ENCODE assay signal across 29 cellular contexts in the genomic region with DNA sequence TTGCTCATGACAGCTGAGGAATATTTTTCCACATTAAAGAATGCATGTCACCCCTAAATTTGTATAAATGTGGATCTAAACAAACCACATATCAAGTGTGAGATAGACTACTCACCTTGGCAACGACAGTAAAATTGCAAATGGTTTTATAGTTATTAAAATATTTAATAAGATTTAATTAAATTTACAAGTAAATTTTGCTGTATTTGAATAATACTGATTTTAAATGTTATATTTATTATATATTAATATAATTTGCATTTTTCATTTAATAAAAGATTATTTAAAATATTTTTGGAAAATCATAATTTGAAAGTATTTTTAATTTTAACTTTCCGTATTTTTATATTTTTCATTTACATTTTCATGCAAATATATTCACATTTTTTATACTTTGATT. TPM values are rescaled to one million over a fixed set of nuclear protein-coding genes. Genes with fewer than 3 reads are reported as not detected.
"Had no signal": no experiment of that assay in that cellular context is flagged by ENCODE, and none has a peak within 500 bp of the region (broad histone marks: within the 10 kb centered on the region; RNA-seq: fewer than 3 reads in every experiment).

No MANE protein-coding gene starts in this region.

- H3K9me3 ChIP-seq: body of pancreas, sigmoid colon, thyroid gland, upper lobe of right lung had no signal

- H3K36me3 Mint-ChIP-seq: memory B cell had no signal

- H3K4me3 ChIP-seq: body of pancreas, sigmoid colon, thyroid gland, upper lobe of right lung had no signal

- ATAC-seq: activated CD8-positive, alpha-beta T cell treated with anti-CD3 and anti-CD28 coated beads, Interleukin-2, amount 10 ng/mL, durations not matched to agents 7 days and 5 days; activated naive CD8-positive, alpha-beta T cell treated with anti-CD3 and anti-CD28 coated beads, Interleukin-2, amount 50 U/mL, for 24 hours; body of pancreas; esophagus mucosa; upper lobe of right lung had no signal

- H3K9me3 Mint-ChIP-seq: activated CD4-positive, alpha-beta T cell treated with anti-CD3 and anti-CD28 coated beads, Interleukin-2, amount 10 ng/mL, durations not matched to agents 7 days and 5 days; activated naive CD8-positive, alpha-beta T cell treated with anti-CD3 and anti-CD28 coated beads, Interleukin-2, amount 50 U/mL, for 24 hours; activated T-helper 1 cell treated with anti-CD3 and anti-CD28 coated beads, Interleukin-12 subunit alpha, Interleukin-12 subunit beta, Interleukin-2, Interleukin-4 antibody, amounts not matched to agents 30 ng/mL and 10 ng/mL and 1 ng/mL, durations not matched to agents 14 hours and 24 hours and 36 hours; stimulated activated naive CD8-positive, alpha-beta T cell treated with anti-CD3 and anti-CD28 coated beads, Interleukin-15, Interleukin-2, amounts not matched to agents 100 ng/mL and 50 ng/mL, for 24 hours had no signal

- H3K4me1 Mint-ChIP-seq: activated CD4-positive, alpha-beta T cell treated with anti-CD3 and anti-CD28 coated beads, Interleukin-2, amount 10 ng/mL, durations not matched to agents 7 days and 5 days; activated naive CD8-positive, alpha-beta T cell treated with anti-CD3 and anti-CD28 coated beads, Interleukin-2, amount 50 U/mL, for 24 hours; memory B cell had no signal

- H3K4me1 ChIP-seq: body of pancreas, thyroid gland, upper lobe of right lung had no signal

- H3K4me3 Mint-ChIP-seq: activated CD4-positive, alpha-beta T cell treated with anti-CD3 and anti-CD28 coated beads, Interleukin-2, amount 10 ng/mL, durations not matched to agents 7 days and 5 days; activated CD8-positive, alpha-beta T cell treated with anti-CD3 and anti-CD28 coated beads, Interleukin-2, amount 10 ng/mL, durations not matched to agents 7 days and 5 days; activated naive CD8-positive, alpha-beta T cell treated with anti-CD3 and anti-CD28 coated beads, Interleukin-2, amount 50 U/mL, for 24 hours; activated T-helper 1 cell treated with anti-CD3 and anti-CD28 coated beads, Interleukin-12 subunit alpha, Interleukin-12 subunit beta, Interleukin-2, Interleukin-4 antibody, amounts not matched to agents 30 ng/mL and 10 ng/mL and 1 ng/mL, durations not matched to agents 14 hours and 24 hours and 36 hours; memory B cell; stimulated activated naive CD8-positive, alpha-beta T cell treated with anti-CD3 and anti-CD28 coated beads, Interleukin-15, Interleukin-2, amounts not matched to agents 100 ng/mL and 50 ng/mL, for 24 hours had no signal

- H3K36me3 ChIP-seq: sigmoid colon, thyroid gland, upper lobe of right lung had no signal

- DNase-seq: activated CD4-positive, alpha-beta T cell treated with anti-CD3 and anti-CD28 coated beads, Interleukin-2, amount 10 ng/mL, durations not matched to agents 7 days and 5 days; activated CD4-positive, CD25-positive, alpha-beta regulatory T cell treated with anti-CD3 and anti-CD28 coated beads, Interleukin-2, amount 50 U/mL, for 72 hours; activated gamma-delta T cell; activated naive CD4-positive, alpha-beta T cell treated with anti-CD3 and anti-CD28 coated beads, Interleukin-2, amount 50 U/mL, for 16 hours; activated naive CD8-positive, alpha-beta T cell treated with anti-CD3 and anti-CD28 coated beads, Interleukin-2, amount 50 U/mL, for 24 hours; body of pancreas; effector CD8-positive, alpha-beta T cell; foreskin melanocyte; hypothalamus; left cardiac atrium; occipital lobe; retina; stimulated activated CD4-positive, alpha-beta T cell treated with anti-CD3 and anti-CD28 coated beads, Interleukin-12 subunit alpha, Interleukin-12 subunit beta, amount 100 ng/mL, for 4 hours; stimulated activated CD4-positive, alpha-beta T cell treated with anti-CD3 and anti-CD28 coated beads, Interleukin-4, amount 100 ng/mL, for 4 hours; substantia nigra; thyroid gland; upper lobe of right lung had no signal

- H3K27ac Mint-ChIP-seq: activated CD4-positive, alpha-beta T cell treated with anti-CD3 and anti-CD28 coated beads, Interleukin-2, amount 10 ng/mL, durations not matched to agents 7 days and 5 days; activated CD8-positive, alpha-beta T cell treated with anti-CD3 and anti-CD28 coated beads, Interleukin-2, amount 10 ng/mL, durations not matched to agents 7 days and 5 days; activated naive CD8-positive, alpha-beta T cell treated with anti-CD3 and anti-CD28 coated beads, Interleukin-2, amount 50 U/mL, for 24 hours; activated T-helper 1 cell treated with anti-CD3 and anti-CD28 coated beads, Interleukin-12 subunit alpha, Interleukin-12 subunit beta, Interleukin-2, Interleukin-4 antibody, amounts not matched to agents 30 ng/mL and 10 ng/mL and 1 ng/mL, durations not matched to agents 14 hours and 24 hours and 36 hours; memory B cell; progenitor cell of endocrine pancreas; stimulated activated naive CD8-positive, alpha-beta T cell treated with anti-CD3 and anti-CD28 coated beads, Interleukin-15, Interleukin-2, amounts not matched to agents 100 ng/mL and 50 ng/mL, for 24 hours had no signal

- H3K27ac ChIP-seq: body of pancreas, sigmoid colon, thyroid gland, upper lobe of right lung, VCaP had no signal

- H3K27me3 ChIP-seq: body of pancreas, sigmoid colon, thyroid gland, upper lobe of right lung had no signal

RNA-seq across cellular contexts. Expression of a gene that starts 53.4 kb away (rescaled TPM):
- total RNA-seq: activated CD4-positive, alpha-beta T cell treated with anti-CD3 and anti-CD28 coated beads, Interleukin-2, amount 10 ng/mL, durations not matched to agents 7 days and 5 days; activated CD8-positive, alpha-beta T cell treated with anti-CD3 and anti-CD28 coated beads, Interleukin-2, amount 10 ng/mL, durations not matched to agents 7 days and 5 days; activated T-helper 1 cell treated with anti-CD3 and anti-CD28 coated beads, Interleukin-12 subunit alpha, Interleukin-12 subunit beta, Interleukin-2, Interleukin-4 antibody, amounts not matched to agents 30 ng/mL and 10 ng/mL and 1 ng/mL, durations not matched to agents 14 hours and 24 hours and 36 hours; endothelial cell of umbilical vein; mononuclear cell; T-helper 2 cell treated with Interferon-gamma antibody and Interleukin-4, amounts not matched to agents 100 ng/mL and 5 ng/mL, for 36 hours had no signal
- polyA plus RNA-seq: endothelial cell of umbilical vein, neural cell had no signal
